Comparison of ENCODE assay signal across 12 cellular contexts in genomic region chr10:113947138-113948011, GRCh38.
DNase-seq lines count a peak whose midpoint lies in the region; ATAC-seq and TF ChIP-seq lines count a peak whose summit lies in the region.
"Had no signal": no experiment of that assay in that cellular context is flagged by ENCODE, and none has a peak within 500 bp of the region (broad histone marks: within the 10 kb centered on the region; RNA-seq: fewer than 3 reads in every experiment).

No MANE protein-coding gene starts in this region.

- no peaks in the 10 kb centered on the region for H3K27me3 ChIP-seq in IMR-90 (ENCODE audit: control insufficient read depth, insufficient read depth, low read length)
- peaks cover 0 to 3% of the 10 kb centered on the region in 2 donors for H3K27me3 ChIP-seq in body of pancreas
- peaks cover 0 to 6% of the 10 kb centered on the region in 2 experiments for H3K27me3 ChIP-seq in mesenchymal stem cell (ENCODE audit: control insufficient read depth in 1 of 2, insufficient read depth in 1 of 2, low read length in 2 of 2)
- H3K27me3 ChIP-seq: BLaER1 treated with 17β-estradiol and CSF1 and Interleukin-3, amounts not matched to agents 10 nM and 100 nM; neutrophil had no signal

- peak overlapping the region in 1 of 2 experiments; percentile 42 for H2BK12ac ChIP-seq in mesenchymal stem cell (ENCODE audit: low read length in 2 of 2)

- no peak overlapping the region for H3K4me2 ChIP-seq in IMR-90 (ENCODE audit: low read depth, low read length)
- no peak overlapping the region for H3K4me2 ChIP-seq in mesenchymal stem cell (ENCODE audit: low read length, poor library complexity, severe bottlenecking)
- H3K4me2 ChIP-seq: BLaER1 treated with 17β-estradiol and CSF1 and Interleukin-3, amounts not matched to agents 10 nM and 100 nM had no signal

- H2BK20ac ChIP-seq in IMR-90 (ENCODE audit: low read depth, low read length): no peak overlapping the region

- no peak for TF ChIP-seq CTCF in IMR-90 (conservative IDR thresholded peaks at IDR 0.05; ENCODE audit: low read depth, low read length)
- TF ChIP-seq CTCF in body of pancreas (IDR thresholded peaks at IDR 0.05): no peak

- no peak overlapping the region for H4K5ac ChIP-seq in IMR-90 (ENCODE audit: low read depth, low read length)

- H3K18ac ChIP-seq in IMR-90 (ENCODE audit: low read depth, low read length): no peak overlapping the region
- peak overlapping the region; percentile 70 to 84 for H3K18ac ChIP-seq in mesenchymal stem cell (ENCODE audit: low read depth in 1 of 2, low read length in 2 of 2)

- no TSS peak for BruUV-seq in IMR-90 (replicated peaks; lab: Mats Ljungman, UMichigan)

- 80% methylated on average over 2 of the region's 13 CpGs; no CpG with 5 or more reads in 1 of the 2 experiments for WGBS in IMR-90 (ENCODE audit: extremely low coverage in 2 of 2, insufficient read length in 1 of 2), 2 experiments
- WGBS in body of pancreas, 2 donors: 58 to 59% methylated on average over 13 of the region's 13 CpGs
- 87% methylated on average over 12 of the region's 13 CpGs for WGBS in mesenchymal stem cell

- H3K27ac ChIP-seq in IMR-90 (ENCODE audit: insufficient read depth, low read length) (no peak overlapping the region), body of pancreas (peak overlapping the region in 3 of 4 donors; percentile 43 to 67 (median 49)), mesenchymal stem cell (ENCODE audit: low read length, poor library complexity, severe bottlenecking) (no peak overlapping the region)
- H3K27ac ChIP-seq: BLaER1 treated with 17β-estradiol and CSF1 and Interleukin-3, amounts not matched to agents 10 nM and 100 nM; neutrophil had no signal

- H4K91ac ChIP-seq in IMR-90 (ENCODE audit: insufficient read depth, low read depth, low read length): peak overlapping the region; percentile 24; the same call in 1 of the 2 replicates
- peak overlapping the region; percentile 65 for H4K91ac ChIP-seq in mesenchymal stem cell (ENCODE audit: low read length)

- no peaks in the 10 kb centered on the region for H4K20me1 ChIP-seq in IMR-90 (ENCODE audit: insufficient read depth, low read length)
- H4K20me1 ChIP-seq: BLaER1 treated with 17β-estradiol and CSF1 and Interleukin-3, amounts not matched to agents 10 nM and 100 nM had no signal

- in situ Hi-C loops in IMR-90 (cut with MboI; ENCODE audit: low sequenced_read_pairs): no loop called here

- no peak for TF ChIP-seq POLR2A in IMR-90 (IDR thresholded peaks at IDR 0.05; ENCODE audit: low read depth, low read length)
- TF ChIP-seq POLR2A in body of pancreas (IDR thresholded peaks at IDR 0.05): no peak

- H2AK5ac ChIP-seq in IMR-90 (ENCODE audit: low read depth, low read length): no peak overlapping the region
- peak overlapping the region; percentile 61 for H2AK5ac ChIP-seq in mesenchymal stem cell (ENCODE audit: low read length, severe bottlenecking)

- H2BK15ac ChIP-seq in IMR-90 (ENCODE audit: low read depth, low read length): no peak overlapping the region
- no peak overlapping the region for H2BK15ac ChIP-seq in mesenchymal stem cell (ENCODE audit: low read depth, poor library complexity, severe bottlenecking)

- H3K79me1 ChIP-seq in IMR-90 (ENCODE audit: low read depth in 1 of 2, low read length in 2 of 2) (no peaks in the 10 kb centered on the region), mesenchymal stem cell (replicated peaks; ENCODE audit: low read length, poor library complexity, severe bottlenecking) (no peaks in the 10 kb centered on the region)

- peak; percentile 23 for DNase-seq in AG20443 (ENCODE audit: low spot score)
- DNase-seq in IMR-90: no peak
- DNase-seq in body of pancreas: peak; percentile 26 to 56 (median 52)
- no peak for DNase-seq in mesenchymal stem cell
- no peak for DNase-seq in stimulated activated CD4-positive, alpha-beta T cell treated with anti-CD3 and anti-CD28 coated beads, Interleukin-1b, Interleukin-23, amount 100 ng/mL, for 48 hours
- no peak for DNase-seq in DMS79 (lab: John Stamatoyannopoulos, UW)
- no peak for DNase-seq in GM03348 (ENCODE audit: low spot score)
- DNase-seq: activated CD4-positive, alpha-beta T cell treated with anti-CD3 and anti-CD28 coated beads for 48 hours; effector memory CD4-positive, alpha-beta T cell had no signal

- peaks cover 6% of the 10 kb centered on the region for H3K4me1 ChIP-seq in IMR-90 (ENCODE audit: control insufficient read depth, insufficient read depth, low read length)
- peaks cover 30% of the 10 kb centered on the region for H3K4me1 ChIP-seq in body of pancreas
- H3K4me1 ChIP-seq in mesenchymal stem cell (ENCODE audit: control insufficient read depth, insufficient read depth, low read depth, low read length): peaks cover 12% of the 10 kb centered on the region

- POLR2A ChIA-PET in IMR-90 (lab: Charles Lee; ENCODE audit: unreplicated experiment): no interaction called here

- H3K9me3 ChIP-seq in IMR-90 (ENCODE audit: control insufficient read depth, insufficient read depth, low read length) (no peaks in the 10 kb centered on the region), body of pancreas (no peaks in the 10 kb centered on the region), mesenchymal stem cell (ENCODE audit: control insufficient read depth, low read length) (no peaks in the 10 kb centered on the region)
- H3K9me3 ChIP-seq: BLaER1 treated with 17β-estradiol and CSF1 and Interleukin-3, amounts not matched to agents 10 nM and 100 nM; neutrophil had no signal

- no peak for TF ChIP-seq RAD21 in IMR-90 (IDR thresholded peaks at IDR 0.05; ENCODE audit: low read length)

- H3K23ac ChIP-seq in IMR-90 (ENCODE audit: low read depth, low read length) (no peak overlapping the region), mesenchymal stem cell (ENCODE audit: low read length in 2 of 2) (no peak overlapping the region)

- H3K9ac ChIP-seq in IMR-90 (ENCODE audit: low read depth, low read length) (no peak overlapping the region), mesenchymal stem cell (ENCODE audit: low read length) (no peak overlapping the region)
- H3K9ac ChIP-seq: BLaER1 treated with 17β-estradiol and CSF1 and Interleukin-3, amounts not matched to agents 10 nM and 100 nM had no signal

- CTCF ChIA-PET in IMR-90 (lab: Yijun Ruan, JAX): no interaction called here

- no peak overlapping the region for H3K56ac ChIP-seq in IMR-90 (ENCODE audit: extremely low read depth, insufficient read depth, low read length)

- H3K9me1 ChIP-seq in IMR-90 (ENCODE audit: insufficient read depth, low read length): peaks cover 6% of the 10 kb centered on the region

- no peak overlapping the region for H4K8ac ChIP-seq in IMR-90 (ENCODE audit: low read depth in 2 of 2, low read length in 2 of 2)
- H4K8ac ChIP-seq in mesenchymal stem cell (ENCODE audit: low read length): peak overlapping the region; percentile 75

- H3K14ac ChIP-seq in IMR-90 (replicated peaks; ENCODE audit: low read depth, low read length) (no peak overlapping the region), mesenchymal stem cell (ENCODE audit: low read length in 2 of 2) (no peak overlapping the region)

- H3K4ac ChIP-seq in IMR-90 (ENCODE audit: low read depth, low read length) (peak overlapping the region; percentile 35; the same call in 1 of the 2 replicates), mesenchymal stem cell (ENCODE audit: low read depth in 1 of 2, low read length in 2 of 2) (no peak overlapping the region)

- intact Hi-C loops in IMR-90 (cut with micrococcal nuclease) (loop anchor here (10.0 kb wide), 1 partner anchor 317 kb away; no protein-coding TSS in a partner anchor), body of pancreas (cut with DNase I) (no loop called here)

- H2BK5ac ChIP-seq in IMR-90 (ENCODE audit: low read depth, low read length, poor library complexity, severe bottlenecking) (no peak overlapping the region), mesenchymal stem cell (ENCODE audit: low read depth, low read length, poor library complexity, severe bottlenecking) (no peak overlapping the region)

- no peak for ATAC-seq in IMR-90 (ENCODE audit: low read depth)
- ATAC-seq in body of pancreas: peak; percentile 57
- no peak for ATAC-seq in GM19324 (IDR thresholded peaks at IDR 0.05; ENCODE audit: low FRiP score, unreplicated experiment)

- H3K4me3 ChIP-seq in IMR-90 (ENCODE audit: insufficient read depth, low read depth, low read length) (no peak overlapping the region), body of pancreas (no peak overlapping the region), mesenchymal stem cell (ENCODE audit: insufficient read depth in 1 of 2, low read depth in 1 of 2, low read length in 2 of 2) (no peak overlapping the region)
- H3K4me3 ChIP-seq: BLaER1 treated with 17β-estradiol and CSF1 and Interleukin-3, amounts not matched to agents 10 nM and 100 nM had no signal

- dilution Hi-C loops in IMR-90 (cut with HindIII; ENCODE audit: low sequenced_read_pairs, unreplicated experiment): no loop called here

- H3K36me3 ChIP-seq in IMR-90 (ENCODE audit: control insufficient read depth, insufficient read depth, low read length) (no peaks in the 10 kb centered on the region), body of pancreas (replicated peaks in 1 of 2; ENCODE audit: insufficient read depth in 1 of 2, low read depth in 2 of 2) (no peaks in the 10 kb centered on the region), mesenchymal stem cell (ENCODE audit: control insufficient read depth in 1 of 2, insufficient read depth in 2 of 2, low read depth in 1 of 2, low read length in 2 of 2) (no peaks in the 10 kb centered on the region)
- H3K36me3 ChIP-seq: BLaER1 treated with 17β-estradiol and CSF1 and Interleukin-3, amounts not matched to agents 10 nM and 100 nM; neutrophil had no signal

- H2AFZ ChIP-seq in IMR-90 (replicated peaks; ENCODE audit: low read length, poor library complexity): peak overlapping the region; percentile 81
- no peak overlapping the region for H2AFZ ChIP-seq in mesenchymal stem cell (ENCODE audit: low read depth, low read length)

- peak overlapping the region; percentile 1; the same call in 1 of the 2 replicates for H2BK120ac ChIP-seq in IMR-90 (ENCODE audit: low read depth, low read length)
- no peak overlapping the region for H2BK120ac ChIP-seq in mesenchymal stem cell (ENCODE audit: low read depth, low read length)

- H2AK9ac ChIP-seq in IMR-90 (replicated peaks; ENCODE audit: low read depth, low read length, poor library complexity): peak overlapping the region; percentile 48

TF ChIP-seq in IMR-90, 13 proteins besides CTCF, POLR2A, EP300 and RAD21 (continues in another document):
- TF ChIP-seq RFX5 (IDR thresholded peaks at IDR 0.05; ENCODE audit: low read depth, low read length): no peak
- no peak for TF ChIP-seq MAFK (IDR thresholded peaks at IDR 0.05; ENCODE audit: low read depth, low read length)
- no peak for TF ChIP-seq RCOR1 (IDR thresholded peaks at IDR 0.05; ENCODE audit: insufficient replicate concordance, low read length)
- TF ChIP-seq, protein P1, sequence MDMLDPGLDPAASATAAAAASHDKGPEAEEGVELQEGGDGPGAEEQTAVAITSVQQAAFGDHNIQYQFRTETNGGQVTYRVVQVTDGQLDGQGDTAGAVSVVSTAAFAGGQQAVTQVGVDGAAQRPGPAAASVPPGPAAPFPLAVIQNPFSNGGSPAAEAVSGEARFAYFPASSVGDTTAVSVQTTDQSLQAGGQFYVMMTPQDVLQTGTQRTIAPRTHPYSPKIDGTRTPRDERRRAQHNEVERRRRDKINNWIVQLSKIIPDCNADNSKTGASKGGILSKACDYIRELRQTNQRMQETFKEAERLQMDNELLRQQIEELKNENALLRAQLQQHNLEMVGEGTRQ (IDR thresholded peaks at IDR 0.05; ENCODE audit: low read depth, low read length): no peak

Comparison
In these comparisons a context has a peak if more than half of its experiments do, and no peak if none do; other contexts are left out.
1. DNase-seq: peak in AG20443 (single experiment) and body of pancreas (4 of 4); none in IMR-90 (single experiment), mesenchymal stem cell (single experiment), stimulated activated CD4-positive, alpha-beta T cell treated with anti-CD3 and anti-CD28 coated beads, Interleukin-1b, Interleukin-23, amount 100 ng/mL, for 48 hours (single experiment), DMS79 (single experiment) and GM03348 (single experiment).
2. H3K27ac ChIP-seq: peak in body of pancreas (3 of 4); none in IMR-90 (single experiment) and mesenchymal stem cell (single experiment).